Comparison of ENCODE assay signal across 1 cellular context in the genomic region with DNA sequence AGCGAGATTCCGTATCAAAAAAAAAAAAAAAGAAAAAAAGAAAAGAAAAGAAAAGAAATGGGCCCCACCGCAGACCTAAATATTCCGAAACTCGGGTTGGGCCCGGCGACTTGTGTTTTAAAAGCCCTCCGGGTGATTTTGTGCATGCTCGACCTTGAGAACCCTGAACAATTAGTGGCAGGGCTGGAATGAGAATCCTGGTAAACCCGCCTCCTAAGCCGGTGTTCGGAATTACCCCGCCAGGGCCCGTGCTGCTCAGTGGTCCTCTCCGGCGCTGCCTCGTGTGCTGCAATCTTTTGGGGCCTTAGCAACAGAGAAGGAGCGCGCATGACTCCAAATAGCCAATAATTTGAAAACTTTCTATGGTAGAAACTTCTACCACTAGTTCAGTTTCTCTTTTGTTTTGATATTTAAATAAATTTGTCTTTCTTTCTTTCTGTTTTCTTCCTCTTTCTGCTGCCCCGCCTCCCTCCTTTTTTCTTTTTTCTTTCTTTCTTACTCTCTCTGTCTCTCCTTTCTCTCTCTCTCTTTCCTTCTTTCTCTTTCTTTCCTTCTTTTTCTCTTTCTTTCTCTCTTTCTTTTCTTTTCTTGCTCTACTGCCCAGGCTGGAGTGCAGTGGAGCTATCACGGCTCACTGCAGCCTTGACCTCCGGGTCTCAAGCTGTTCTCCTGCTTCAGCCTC.
A peak's percentile ranks its signal among the peaks of the same experiment; 100 is the strongest.
TF ChIP-seq lines count a peak whose summit lies in the region.

No MANE protein-coding gene starts in this region.

TF ChIP-seq in H1, 55 proteins besides CTCF, POLR2A, EP300 and RAD21:
- no peak for TF ChIP-seq CEBPB (IDR thresholded peaks at IDR 0.05; ENCODE audit: low read depth, low read length)
- TF ChIP-seq MAFK (IDR thresholded peaks at IDR 0.05; ENCODE audit: low read depth, low read length), result no peak
- TF ChIP-seq TBP (IDR thresholded peaks at IDR 0.05; ENCODE audit: low read depth, low read length), result 0 out of 2 replicates have a peak, but pooled peaks have one; percentile 28
- TF ChIP-seq, protein P1, sequence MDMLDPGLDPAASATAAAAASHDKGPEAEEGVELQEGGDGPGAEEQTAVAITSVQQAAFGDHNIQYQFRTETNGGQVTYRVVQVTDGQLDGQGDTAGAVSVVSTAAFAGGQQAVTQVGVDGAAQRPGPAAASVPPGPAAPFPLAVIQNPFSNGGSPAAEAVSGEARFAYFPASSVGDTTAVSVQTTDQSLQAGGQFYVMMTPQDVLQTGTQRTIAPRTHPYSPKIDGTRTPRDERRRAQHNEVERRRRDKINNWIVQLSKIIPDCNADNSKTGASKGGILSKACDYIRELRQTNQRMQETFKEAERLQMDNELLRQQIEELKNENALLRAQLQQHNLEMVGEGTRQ (IDR thresholded peaks at IDR 0.05; ENCODE audit: low read length), result no peak
- TF ChIP-seq GABPA (IDR thresholded peaks at IDR 0.05; ENCODE audit: borderline replicate concordance, insufficient read depth, low read length), result no peak
- 0 out of 2 replicates have a peak, but pooled peaks have one; percentile 31 for TF ChIP-seq TAF1 (IDR thresholded peaks at IDR 0.05; ENCODE audit: low read depth, low read length)
- TF ChIP-seq RXRA (IDR thresholded peaks at IDR 0.05; ENCODE audit: insufficient read depth, low read depth, low read length), result no peak
- TF ChIP-seq, protein P2, sequence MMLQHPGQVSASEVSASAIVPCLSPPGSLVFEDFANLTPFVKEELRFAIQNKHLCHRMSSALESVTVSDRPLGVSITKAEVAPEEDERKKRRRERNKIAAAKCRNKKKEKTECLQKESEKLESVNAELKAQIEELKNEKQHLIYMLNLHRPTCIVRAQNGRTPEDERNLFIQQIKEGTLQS (IDR thresholded peaks at IDR 0.05; ENCODE audit: insufficient read depth, low read depth, low read length), result no peak
- TF ChIP-seq NRF1 (IDR thresholded peaks at IDR 0.05; ENCODE audit: low read depth, low read length), result no peak
- TF ChIP-seq POLR2AphosphoS5 (IDR thresholded peaks at IDR 0.05; ENCODE audit: low read depth, low read length), result 0 out of 2 replicates have a peak, but pooled peaks have one; percentile 35
- TF ChIP-seq BACH1 (IDR thresholded peaks at IDR 0.05; ENCODE audit: low read length), result no peak
- TF ChIP-seq, protein P3, sequence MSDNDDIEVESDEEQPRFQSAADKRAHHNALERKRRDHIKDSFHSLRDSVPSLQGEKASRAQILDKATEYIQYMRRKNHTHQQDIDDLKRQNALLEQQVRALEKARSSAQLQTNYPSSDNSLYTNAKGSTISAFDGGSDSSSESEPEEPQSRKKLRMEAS (IDR thresholded peaks at IDR 0.05), result peak; percentile 55; the same call in 1 of the 2 replicates
TF ChIP-seq in H1: peak in this region for 4.
